1 cellular context compared by ENCODE assay signal in the genomic region with DNA sequence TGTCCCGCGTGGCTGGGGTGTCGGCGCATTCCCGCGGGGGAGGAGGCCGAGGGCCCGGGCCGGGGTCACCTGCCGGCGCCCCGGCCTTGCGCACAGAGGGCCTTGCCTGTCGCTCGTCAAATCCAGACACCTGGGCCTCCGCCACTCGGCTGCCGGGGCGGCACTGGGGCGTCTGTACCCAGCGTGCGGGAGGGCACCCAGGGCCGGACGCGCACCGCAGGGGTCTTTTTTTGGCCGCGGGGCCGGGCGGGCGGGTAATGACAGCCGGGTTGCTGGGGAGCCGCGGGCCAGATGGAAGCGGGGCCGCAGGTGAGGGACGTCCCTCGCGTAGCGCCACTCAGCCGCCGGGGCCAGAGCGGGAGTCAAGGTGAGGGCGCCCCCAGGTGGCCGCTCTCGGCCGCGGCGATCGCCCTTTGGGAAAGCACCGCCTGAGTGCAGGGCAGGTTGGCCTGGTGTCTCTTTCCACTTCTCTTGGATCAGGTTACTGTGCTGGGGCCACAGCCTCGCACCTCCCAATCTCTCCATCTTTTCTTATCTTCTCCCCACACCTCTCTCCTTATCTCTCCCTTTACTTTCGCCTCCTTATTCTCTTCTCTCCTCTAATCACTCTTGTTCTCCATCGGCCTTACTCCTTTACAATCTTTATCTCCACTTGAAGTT.
A peak's percentile ranks its signal among the peaks of the same experiment; 100 is the strongest.
TF ChIP-seq lines count a peak whose summit lies in the region.

No MANE protein-coding gene starts in this region.

TF ChIP-seq in HEK293, 187 proteins besides CTCF, POLR2A, EP300 and RAD21 (continues in another document):
- no peak for TF ChIP-seq ZNF211 (tag by site-specific recombination; IDR thresholded peaks at IDR 0.05; ENCODE audit: low read depth)
- TF ChIP-seq ZNF521 (tag by site-specific recombination; IDR thresholded peaks at IDR 0.05) = no peak
- no peak for TF ChIP-seq ZNF362 (tag by site-specific recombination; IDR thresholded peaks at IDR 0.05)
- TF ChIP-seq ZNF146 (tag by site-specific recombination; IDR thresholded peaks at IDR 0.05) = no peak
- no peak for TF ChIP-seq ZNF391 (tag by site-specific recombination; IDR thresholded peaks at IDR 0.05; ENCODE audit: borderline replicate concordance, low read depth)
- no peak for TF ChIP-seq SP2 (tag by site-specific recombination; IDR thresholded peaks at IDR 0.05)
- no peak for TF ChIP-seq ZNF157 (tag by site-specific recombination; IDR thresholded peaks at IDR 0.05)
- TF ChIP-seq, protein P1, sequence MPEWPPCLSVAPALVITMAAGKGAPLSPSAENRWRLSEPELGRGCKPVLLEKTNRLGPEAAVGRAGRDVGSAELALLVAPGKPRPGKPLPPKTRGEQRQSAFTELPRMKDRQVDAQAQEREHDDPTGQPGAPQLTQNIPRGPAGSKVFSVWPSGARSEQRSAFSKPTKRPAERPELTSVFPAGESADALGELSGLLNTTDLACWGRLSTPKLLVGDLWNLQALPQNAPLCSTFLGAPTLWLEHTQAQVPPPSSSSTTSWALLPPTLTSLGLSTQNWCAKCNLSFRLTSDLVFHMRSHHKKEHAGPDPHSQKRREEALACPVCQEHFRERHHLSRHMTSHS (tag by site-specific recombination; IDR thresholded peaks at IDR 0.05) = no peak
- no peak for TF ChIP-seq ZNF624 (tag by site-specific recombination; IDR thresholded peaks at IDR 0.05)
- peak; percentile 55; the same call in 1 of the 2 replicates for TF ChIP-seq ZNF366 (tag by site-specific recombination; conservative IDR thresholded peaks at IDR 0.05)
- no peak for TF ChIP-seq ZNF140 (tag by site-specific recombination; IDR thresholded peaks at IDR 0.05)
- no peak for TF ChIP-seq ZNF658 (tag by site-specific recombination; IDR thresholded peaks at IDR 0.05)
- TF ChIP-seq ZNF664 (tag by site-specific recombination; IDR thresholded peaks at IDR 0.05) = no peak
- no peak for TF ChIP-seq ZNF558 (tag by site-specific recombination; IDR thresholded peaks at IDR 0.05)
- no peak for TF ChIP-seq ZBTB6 (tag by site-specific recombination; IDR thresholded peaks at IDR 0.05)
- TF ChIP-seq, protein P2, sequence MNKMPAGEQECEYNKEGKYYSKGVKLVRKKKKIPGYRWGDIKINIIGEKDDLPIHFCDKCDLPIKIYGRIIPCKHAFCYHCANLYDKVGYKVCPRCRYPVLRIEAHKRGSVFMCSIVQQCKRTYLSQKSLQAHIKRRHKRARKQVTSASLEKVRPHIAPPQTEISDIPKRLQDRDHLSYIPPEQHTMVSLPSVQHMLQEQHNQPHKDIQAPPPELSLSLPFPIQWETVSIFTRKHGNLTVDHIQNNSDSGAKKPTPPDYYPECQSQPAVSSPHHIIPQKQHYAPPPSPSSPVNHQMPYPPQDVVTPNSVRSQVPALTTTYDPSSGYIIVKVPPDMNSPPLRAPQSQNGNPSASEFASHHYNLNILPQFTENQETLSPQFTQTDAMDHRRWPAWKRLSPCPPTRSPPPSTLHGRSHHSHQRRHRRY (tag by site-specific recombination; IDR thresholded peaks at IDR 0.05) = no peak
- TF ChIP-seq WT1 (tag by site-specific recombination; IDR thresholded peaks at IDR 0.05) = no peak
- TF ChIP-seq INSM2 (tag by site-specific recombination; IDR thresholded peaks at IDR 0.05) = no peak
- no peak for TF ChIP-seq ZSCAN5A (tag by site-specific recombination; IDR thresholded peaks at IDR 0.05)
- TF ChIP-seq PATZ1 (tag by site-specific recombination; IDR thresholded peaks at IDR 0.05) = 0 out of 2 replicates have a peak, but pooled peaks have one; percentile 28
- peak; percentile 83 for TF ChIP-seq ZNF600 (tag by site-specific recombination; IDR thresholded peaks at IDR 0.05)
- no peak for TF ChIP-seq GLI2 (tag by site-specific recombination; IDR thresholded peaks at IDR 0.05; ENCODE audit: borderline replicate concordance, low read depth)
- TF ChIP-seq ZBTB48 (tag by site-specific recombination; IDR thresholded peaks at IDR 0.05) = no peak
- TF ChIP-seq YY1 (tag by site-specific recombination; IDR thresholded peaks at IDR 0.05) = no peak
- no peak for TF ChIP-seq ZNF16 (tag by site-specific recombination; IDR thresholded peaks at IDR 0.05; ENCODE audit: low read depth)
- no peak for TF ChIP-seq SALL2 (tag by site-specific recombination; IDR thresholded peaks at IDR 0.05; ENCODE audit: borderline replicate concordance)
- TF ChIP-seq, protein P3, sequence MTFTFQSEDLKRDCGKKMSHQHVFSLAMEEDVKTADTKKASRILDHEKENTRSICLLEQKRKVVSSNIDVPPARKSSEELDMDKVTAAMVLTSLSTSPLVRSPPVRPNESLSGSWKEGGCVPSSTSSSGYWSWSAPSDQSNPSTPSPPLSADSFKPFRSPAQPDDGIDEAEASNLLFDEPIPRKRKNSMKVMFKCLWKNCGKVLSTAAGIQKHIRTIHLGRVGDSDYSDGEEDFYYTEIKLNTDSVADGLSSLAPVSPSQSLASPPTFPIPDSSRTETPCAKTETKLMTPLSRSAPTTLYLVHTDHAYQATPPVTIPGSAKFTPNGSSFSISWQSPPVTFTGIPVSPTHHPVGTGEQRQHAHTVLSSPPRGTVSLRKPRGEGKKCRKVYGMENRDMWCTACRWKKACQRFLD (tag by site-specific recombination; IDR thresholded peaks at IDR 0.05) = no peak
- no peak for TF ChIP-seq ZNF280D (tag by site-specific recombination; IDR thresholded peaks at IDR 0.05)
- TF ChIP-seq ZNF48 (tag by site-specific recombination; IDR thresholded peaks at IDR 0.05) = no peak
- no peak for TF ChIP-seq ELK4 (IDR thresholded peaks at IDR 0.05; ENCODE audit: borderline replicate concordance, low read depth, low read length)
- peak; percentile 49 for TF ChIP-seq ZBTB17 (tag by site-specific recombination; IDR thresholded peaks at IDR 0.05)
- TF ChIP-seq ZNF2 (tag by site-specific recombination; IDR thresholded peaks at IDR 0.05) = peak; percentile 34; the same call in 1 of the 2 replicates
- TF ChIP-seq ZSCAN23 (tag by site-specific recombination; IDR thresholded peaks at IDR 0.05) = no peak
- no peak for TF ChIP-seq ZNF571 (tag by site-specific recombination; IDR thresholded peaks at IDR 0.05)
- TF ChIP-seq, protein P4, sequence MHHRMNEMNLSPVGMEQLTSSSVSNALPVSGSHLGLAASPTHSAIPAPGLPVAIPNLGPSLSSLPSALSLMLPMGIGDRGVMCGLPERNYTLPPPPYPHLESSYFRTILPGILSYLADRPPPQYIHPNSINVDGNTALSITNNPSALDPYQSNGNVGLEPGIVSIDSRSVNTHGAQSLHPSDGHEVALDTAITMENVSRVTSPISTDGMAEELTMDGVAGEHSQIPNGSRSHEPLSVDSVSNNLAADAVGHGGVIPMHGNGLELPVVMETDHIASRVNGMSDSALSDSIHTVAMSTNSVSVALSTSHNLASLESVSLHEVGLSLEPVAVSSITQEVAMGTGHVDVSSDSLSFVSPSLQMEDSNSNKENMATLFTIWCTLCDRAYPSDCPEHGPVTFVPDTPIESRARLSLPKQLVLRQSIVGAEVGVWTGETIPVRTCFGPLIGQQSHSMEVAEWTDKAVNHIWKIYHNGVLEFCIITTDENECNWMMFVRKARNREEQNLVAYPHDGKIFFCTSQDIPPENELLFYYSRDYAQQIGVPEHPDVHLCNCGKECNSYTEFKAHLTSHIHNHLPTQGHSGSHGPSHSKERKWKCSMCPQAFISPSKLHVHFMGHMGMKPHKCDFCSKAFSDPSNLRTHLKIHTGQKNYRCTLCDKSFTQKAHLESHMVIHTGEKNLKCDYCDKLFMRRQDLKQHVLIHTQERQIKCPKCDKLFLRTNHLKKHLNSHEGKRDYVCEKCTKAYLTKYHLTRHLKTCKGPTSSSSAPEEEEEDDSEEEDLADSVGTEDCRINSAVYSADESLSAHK (tag by site-specific recombination; IDR thresholded peaks at IDR 0.05) = no peak
- TF ChIP-seq ZNF670 (tag by site-specific recombination; IDR thresholded peaks at IDR 0.05; ENCODE audit: low read depth) = no peak
- TF ChIP-seq SP7 (tag by site-specific recombination; IDR thresholded peaks at IDR 0.05) = peak; percentile 53; the same call in 1 of the 2 replicates
- TF ChIP-seq ZNF747 (tag by site-specific recombination; IDR thresholded peaks at IDR 0.05) = no peak
- TF ChIP-seq REPIN1 (tag by site-specific recombination; IDR thresholded peaks at IDR 0.05; ENCODE audit: low read depth) = no peak
- TF ChIP-seq SETDB1 (IDR thresholded peaks at IDR 0.05; ENCODE audit: insufficient read length, low read length) = no peak
- TF ChIP-seq ZNF133 (tag by site-specific recombination; IDR thresholded peaks at IDR 0.05) = no peak
